ENCODE assay signal across 20 cellular contexts in the genomic region with DNA sequence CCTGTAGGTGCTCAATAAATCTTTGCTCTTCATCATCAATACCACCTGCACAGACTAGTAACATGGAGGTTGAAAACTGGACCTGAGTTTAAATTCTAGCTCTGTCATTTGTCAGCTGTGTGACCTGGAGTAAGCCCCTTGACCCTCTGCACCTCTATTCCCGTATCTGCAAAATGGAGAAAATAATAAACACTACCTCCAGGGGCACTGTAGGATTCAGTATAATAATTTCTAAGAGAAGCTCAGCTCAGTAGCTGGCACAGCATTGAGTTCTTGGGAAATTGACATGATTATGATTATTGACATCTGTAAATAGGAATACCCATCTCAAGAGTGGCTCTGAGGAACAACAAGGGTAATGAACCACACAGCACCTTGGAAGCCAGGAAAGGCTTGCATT.
DNase-seq lines count a peak whose midpoint lies in the region; ATAC-seq and TF ChIP-seq lines count a peak whose summit lies in the region.
"Had no signal": no experiment of that assay in that cellular context is flagged by ENCODE, and none has a peak within 500 bp of the region (broad histone marks: within the 10 kb centered on the region; RNA-seq: fewer than 3 reads in every experiment).

No MANE protein-coding gene starts in this region.

- H3K9me2 ChIP-seq in PC-3 (replicated peaks; ENCODE audit: low read length) = no peaks in the 10 kb centered on the region

- H3K36me3 ChIP-seq in PC-3 (ENCODE audit: low read depth, low read length) (no peaks in the 10 kb centered on the region), SJCRH30 (no peaks in the 10 kb centered on the region)
- H3K36me3 ChIP-seq: brain microvascular endothelial cell, tibial nerve had no signal

- H3K9me3 ChIP-seq in PC-3 (ENCODE audit: low read length) (no peaks in the 10 kb centered on the region), SJCRH30 (replicated peaks) (no peaks in the 10 kb centered on the region)
- H3K9me3 ChIP-seq: psoas muscle, tibial nerve had no signal

- no peak overlapping the region for H3K9ac ChIP-seq in PC-3 (ENCODE audit: low read length)

- TF ChIP-seq CTCF in PC-3 (conservative IDR thresholded peaks at IDR 0.05; ENCODE audit: low read depth, low read length) (peak; percentile 47), epithelial cell of proximal tubule (conservative IDR thresholded peaks at IDR 0.05; ENCODE audit: low read depth, low read length) (peak; percentile 36)

- H3F3A ChIP-seq in PC-3 (ENCODE audit: low read length, unreplicated experiment) = no peaks in the 10 kb centered on the region

- ATAC-seq in left cardiac atrium (no peak), PC-3 (no peak)
- ATAC-seq: K562, psoas muscle had no signal

- no peak overlapping the region for H2AFZ ChIP-seq in PC-3 (ENCODE audit: low read length)

- BruUV-seq in PC-3 (replicated peaks; lab: Mats Ljungman, UMichigan) = no TSS peak

- no peak overlapping the region for H3K4me2 ChIP-seq in PC-3 (ENCODE audit: low read length)

- H3K27me3 ChIP-seq in PC-3 (ENCODE audit: low read length) (no peaks in the 10 kb centered on the region), SJCRH30 (no peaks in the 10 kb centered on the region)
- H3K27me3 ChIP-seq: brain microvascular endothelial cell, tibial nerve had no signal

- no peak overlapping the region for H3K4me3 ChIP-seq in PC-3 (ENCODE audit: low read length)
- H3K4me3 ChIP-seq in epithelial cell of proximal tubule (ENCODE audit: low read depth, low read length) = no peak overlapping the region
- no peak overlapping the region for H3K4me3 ChIP-seq in SJCRH30
- H3K4me3 ChIP-seq: K562, psoas muscle, tibial nerve had no signal

- CTCF ChIA-PET in PC-3 (lab: Charles Lee) = no interaction called here

- H3K79me2 ChIP-seq in PC-3 (ENCODE audit: low read length) = no peaks in the 10 kb centered on the region

- POLR2A ChIA-PET in PC-3 (lab: Charles Lee; ENCODE audit: unreplicated experiment) = no interaction called here

- intact Hi-C loops in left cardiac atrium (cut with DNase I) = loop anchor here in 1 of 2 donors (10.0 kb wide), 1 partner anchor 72 kb away; no protein-coding TSS in a partner anchor
- intact Hi-C loops in cardiac septum (cut with DNase I) = no loop called here
- intact Hi-C loops in PC-3 (cut with micrococcal nuclease) = no loop called here

- H3K27ac ChIP-seq in PC-3 (ENCODE audit: low read length) (no peak overlapping the region), SJCRH30 (no peak overlapping the region)
- H3K27ac ChIP-seq: brain microvascular endothelial cell, psoas muscle, tibial nerve had no signal

- peaks cover 18% of the 10 kb centered on the region for H3K4me1 ChIP-seq in PC-3 (ENCODE audit: insufficient read depth, low read length)
- peaks cover 35% of the 10 kb centered on the region for H3K4me1 ChIP-seq in SJCRH30

- DNase-seq in left cardiac atrium (peak; percentile 1), cardiac septum (ENCODE audit: low spot score) (no peak), PC-3 (no peak), epithelial cell of proximal tubule (ENCODE audit: low read depth) (no peak), cerebellar nuclear complex (lab: John Stamatoyannopoulos, UW) (no peak), NOMO-1 (lab: John Stamatoyannopoulos, UW; ENCODE audit: unreplicated experiment in 2 of 2) (no peak), SJCRH30 (no peak)
- no peak for DNase-seq in stimulated activated CD4-positive, alpha-beta T cell treated with anti-CD3 and anti-CD28 coated beads, Interleukin-1b, Interleukin-23, amount 100 ng/mL, for 48 hours
- DNase-seq: activated CD4-positive, alpha-beta T cell treated with anti-CD3 and anti-CD28 coated beads for 1 hour; activated naive CD8-positive, alpha-beta T cell treated with anti-CD3 and anti-CD28 coated beads for 36 hours; brain microvascular endothelial cell; hippocampal formation; mesendoderm; NCI-H2029; nephron progenitor cell; NK-92 treated with Interleukin-12 subunit alpha and Interleukin-12 subunit beta, amount 100 ng/mL, for 24 hours; psoas muscle; stimulated activated naive CD4-positive, alpha-beta T cell treated with Interleukin-2 at 50 U/mL for 16 hours had no signal

- H4K20me1 ChIP-seq in PC-3 (ENCODE audit: low read length) = no peaks in the 10 kb centered on the region
